11 cellular contexts compared by ENCODE assay signal in genomic region chr21:18369115-18369514, GRCh38.
DNase-seq lines count a peak whose midpoint lies in the region; ATAC-seq and TF ChIP-seq lines count a peak whose summit lies in the region.
"Had no signal": no experiment of that assay in that cellular context is flagged by ENCODE, and none has a peak within 500 bp of the region (broad histone marks: within the 10 kb centered on the region; RNA-seq: fewer than 3 reads in every experiment).

No MANE protein-coding gene starts in this region.

- TF ChIP-seq CTCF in brain microvascular endothelial cell (IDR thresholded peaks at IDR 0.05; ENCODE audit: low read depth, low read length, missing control alignments): peak; percentile 53
- peak; percentile 33 for TF ChIP-seq CTCF in nephron progenitor cell (IDR thresholded peaks at IDR 0.05)

- in situ Hi-C loops in HAP-1 (cut with MboI; ENCODE audit: low sequenced_read_pairs): no loop called here
- in situ Hi-C loops in brain microvascular endothelial cell (cut with HindIII; ENCODE audit: low pct_ligation_motif_present, low sequenced_read_pairs): no loop called here

- no peaks in the 10 kb centered on the region for H3K9me3 Mint-ChIP-seq in nephron progenitor cell
- H3K9me3 Mint-ChIP-seq: activated CD8-positive, alpha-beta T cell treated with anti-CD3 and anti-CD28 coated beads for 36 hours had no signal

- no peaks in the 10 kb centered on the region for H3K36me3 Mint-ChIP-seq in nephron progenitor cell (ENCODE audit: low read depth)

- H3K27ac Mint-ChIP-seq in nephron progenitor cell: no peak overlapping the region
- H3K27ac Mint-ChIP-seq: activated CD8-positive, alpha-beta T cell treated with anti-CD3 and anti-CD28 coated beads for 36 hours had no signal

- H3K4me1 ChIP-seq in HAP-1: no peaks in the 10 kb centered on the region
- H3K4me1 ChIP-seq: tibial nerve had no signal

- H3K27me3 ChIP-seq in HAP-1 (ENCODE audit: low read depth) (no peaks in the 10 kb centered on the region), brain microvascular endothelial cell (replicated peaks) (no peaks in the 10 kb centered on the region)
- H3K27me3 ChIP-seq: tibial nerve had no signal

- no peak overlapping the region for H3K27ac ChIP-seq in brain microvascular endothelial cell
- H3K27ac ChIP-seq: tibial nerve had no signal

- H3K4me3 ChIP-seq in HAP-1 (no peak overlapping the region), brain microvascular endothelial cell (ENCODE audit: low read depth, low read length) (no peak overlapping the region)
- H3K4me3 ChIP-seq: tibial nerve had no signal

- H3K27me3 Mint-ChIP-seq in nephron progenitor cell (ENCODE audit: low read depth, poor library complexity): peaks cover 3% of the 10 kb centered on the region
- H3K27me3 Mint-ChIP-seq: activated CD8-positive, alpha-beta T cell treated with anti-CD3 and anti-CD28 coated beads for 36 hours had no signal

- no peaks in the 10 kb centered on the region for H3K36me3 ChIP-seq in HAP-1 (replicated peaks)
- H3K36me3 ChIP-seq in brain microvascular endothelial cell (replicated peaks): no peaks in the 10 kb centered on the region
- H3K36me3 ChIP-seq: tibial nerve had no signal

- H3K4me1 Mint-ChIP-seq in nephron progenitor cell: no peaks in the 10 kb centered on the region

- no peak for ATAC-seq in GM21737 (IDR thresholded peaks at IDR 0.05; ENCODE audit: unreplicated experiment)
- ATAC-seq: activated CD8-positive, alpha-beta T cell treated with anti-CD3 and anti-CD28 coated beads for 36 hours; right cardiac atrium had no signal

- no peak overlapping the region for H3K4me3 Mint-ChIP-seq in nephron progenitor cell
- H3K4me3 Mint-ChIP-seq: activated CD8-positive, alpha-beta T cell treated with anti-CD3 and anti-CD28 coated beads for 36 hours had no signal

- DNase-seq in HAP-1 (ENCODE audit: low spot score in 2 of 2) (peak; percentile 31 to 42), NCI-H226 (peak; percentile 35), brain microvascular endothelial cell (no peak), nephron progenitor cell (no peak), HCEC 1CT (no peak), ecto neural progenitor cell (ENCODE audit: low spot score) (no peak), NOMO-1 treated with DMSO at 0.1 percent for 48 hours (lab: John Stamatoyannopoulos, UW; ENCODE audit: unreplicated experiment) (no peak)
- DNase-seq: activated CD8-positive, alpha-beta T cell treated with anti-CD3 and anti-CD28 coated beads for 36 hours; right cardiac atrium had no signal

- H3K9me3 ChIP-seq in HAP-1: no peaks in the 10 kb centered on the region
- H3K9me3 ChIP-seq: tibial nerve had no signal

Comparison
In these comparisons a context has a peak if more than half of its experiments do, and no peak if none do; other contexts are left out.
1. DNase-seq: peak in HAP-1 (2 of 2) and NCI-H226 (single experiment); none in brain microvascular endothelial cell (single experiment), nephron progenitor cell (single experiment), HCEC 1CT (single experiment), ecto neural progenitor cell (single experiment) and NOMO-1 treated with DMSO at 0.1 percent for 48 hours (single experiment).